In genomic region chr1:94395748-94396309, GRCh38 we compare ENCODE assay signal across 15 cellular contexts. TPM values are rescaled to one million over a fixed set of nuclear protein-coding genes. Genes with fewer than 3 reads are reported as not detected.
A peak's percentile ranks its signal among the peaks of the same experiment; 100 is the strongest.
DNase-seq lines count a peak whose midpoint lies in the region; ATAC-seq and TF ChIP-seq lines count a peak whose summit lies in the region.
"Had no signal": no experiment of that assay in that cellular context is flagged by ENCODE, and none has a peak within 500 bp of the region (broad histone marks: within the 10 kb centered on the region; RNA-seq: fewer than 3 reads in every experiment).

No MANE protein-coding gene starts in this region.

- H2AK5ac ChIP-seq in IMR-90 (ENCODE audit: low read depth, low read length) = no peak overlapping the region

- H3K4me2 ChIP-seq in IMR-90 (ENCODE audit: low read depth, low read length) (no peak overlapping the region), smooth muscle cell (no peak overlapping the region)

- H3K27ac ChIP-seq in IMR-90 (ENCODE audit: insufficient read depth, low read length) (no peak overlapping the region), smooth muscle cell (ENCODE audit: low read depth) (no peak overlapping the region)

- no peak overlapping the region for H3K4ac ChIP-seq in IMR-90 (ENCODE audit: low read depth, low read length)

- no peak overlapping the region for H4K8ac ChIP-seq in IMR-90 (ENCODE audit: low read depth in 2 of 2, low read length in 2 of 2)

- DNase-seq in IMR-90 (no peak), astrocyte of the hippocampus (ENCODE audit: low read depth, low spot score) (peak; percentile 8), kidney glomerular epithelial cell (lab: John Stamatoyannopoulos, UW) (peak; percentile 27), smooth muscle cell (lab: John Stamatoyannopoulos, UW; ENCODE audit: unreplicated experiment) (no peak), NCI-H82 treated with DMSO at 0.1 percent for 48 hours (lab: John Stamatoyannopoulos, UW; ENCODE audit: unreplicated experiment) (no peak), NK-92 (lab: John Stamatoyannopoulos, UW; ENCODE audit: unreplicated experiment) (no peak)
- DNase-seq in natural killer cell treated with Interleukin-12 subunit alpha and Interleukin-12 subunit beta and Interleukin-15 and Interleukin-18, amount 100 ng/mL, for 72 hours (ENCODE audit: low spot score) = no peak
- DNase-seq: CD4-positive, alpha-beta memory T cell; GOT3; HFFc6; Karpas-422; NCI-H1436 treated with DMSO at 0.1 percent for 48 hours; NCI-H345; NCI-H748 treated with DMSO at 0.1 percent for 48 hours had no signal

- H3K27me3 Mint-ChIP-seq in natural killer cell treated with Interleukin-12 subunit alpha and Interleukin-12 subunit beta and Interleukin-15 and Interleukin-18, amount 100 ng/mL, for 72 hours = peaks cover 27 to 62% of the 10 kb centered on the region in 2 donors

- no peak for TF ChIP-seq RAD21 in IMR-90 (IDR thresholded peaks at IDR 0.05; ENCODE audit: low read length)

- H3K4me1 Mint-ChIP-seq in natural killer cell treated with Interleukin-12 subunit alpha and Interleukin-12 subunit beta and Interleukin-15 and Interleukin-18, amount 100 ng/mL, for 72 hours (ENCODE audit: low read depth in 2 of 2) = no peaks in the 10 kb centered on the region
- H3K4me1 Mint-ChIP-seq: CD4-positive, alpha-beta memory T cell had no signal

- H3K18ac ChIP-seq in IMR-90 (ENCODE audit: low read depth, low read length) = no peak overlapping the region

- no peak overlapping the region for H2AK9ac ChIP-seq in IMR-90 (replicated peaks; ENCODE audit: low read depth, low read length, poor library complexity)

- H3K9me1 ChIP-seq in IMR-90 (ENCODE audit: insufficient read depth, low read length) = no peaks in the 10 kb centered on the region; the same call in 1 of the 2 replicates

- H2AFZ ChIP-seq in IMR-90 (replicated peaks; ENCODE audit: low read length, poor library complexity) (no peak overlapping the region), smooth muscle cell (ENCODE audit: low read depth) (peak overlapping the region; percentile 8)

- H3F3A ChIP-seq in smooth muscle cell (ENCODE audit: low read depth) = no peaks in the 10 kb centered on the region

- no peaks in the 10 kb centered on the region for H3K9me3 Mint-ChIP-seq in natural killer cell treated with Interleukin-12 subunit alpha and Interleukin-12 subunit beta and Interleukin-15 and Interleukin-18, amount 100 ng/mL, for 72 hours
- H3K9me3 Mint-ChIP-seq: HFFc6 had no signal

- WGBS in IMR-90 (ENCODE audit: extremely low coverage in 2 of 2, insufficient read length in 1 of 2), 2 experiments = no CpG with 5 or more reads among the region's 2 CpGs
- WGBS in smooth muscle cell (ENCODE audit: low lambda C conversion rate) = 98% methylated on average over 2 of the region's 2 CpGs

- TF ChIP-seq POLR2A in IMR-90 (IDR thresholded peaks at IDR 0.05; ENCODE audit: low read depth, low read length) = no peak

- H3K4me1 ChIP-seq in IMR-90 (ENCODE audit: control insufficient read depth, insufficient read depth, low read length) = peaks cover 2% of the 10 kb centered on the region; the same call in 1 of the 2 replicates
- no peaks in the 10 kb centered on the region for H3K4me1 ChIP-seq in smooth muscle cell (ENCODE audit: low read depth)
- H3K4me1 ChIP-seq: BE2C had no signal

- no peak overlapping the region for H4K5ac ChIP-seq in IMR-90 (ENCODE audit: low read depth, low read length)

- in situ Hi-C loops in IMR-90 (cut with MboI; ENCODE audit: low sequenced_read_pairs) = no loop called here

- H3K14ac ChIP-seq in IMR-90 (replicated peaks; ENCODE audit: low read depth, low read length) = no peak overlapping the region

- H3K4me3 ChIP-seq in IMR-90 (ENCODE audit: insufficient read depth, low read depth, low read length) = no peak overlapping the region
- no peak overlapping the region for H3K4me3 ChIP-seq in smooth muscle cell

- no peak overlapping the region for H2BK5ac ChIP-seq in IMR-90 (ENCODE audit: low read depth, low read length, poor library complexity, severe bottlenecking)

- H2BK15ac ChIP-seq in IMR-90 (ENCODE audit: low read depth, low read length) = no peak overlapping the region

- dilution Hi-C loops in IMR-90 (cut with HindIII; ENCODE audit: low sequenced_read_pairs, unreplicated experiment) = no loop called here

- H3K79me1 ChIP-seq in IMR-90 (ENCODE audit: low read depth in 1 of 2, low read length in 2 of 2) = no peaks in the 10 kb centered on the region

- H3K27ac Mint-ChIP-seq in natural killer cell treated with Interleukin-12 subunit alpha and Interleukin-12 subunit beta and Interleukin-15 and Interleukin-18, amount 100 ng/mL, for 72 hours = no peak overlapping the region
- H3K27ac Mint-ChIP-seq: CD4-positive, alpha-beta memory T cell; HFFc6 had no signal

- no peak overlapping the region for H2BK20ac ChIP-seq in IMR-90 (ENCODE audit: low read depth, low read length)

- no peak overlapping the region for H3K56ac ChIP-seq in IMR-90 (ENCODE audit: extremely low read depth, insufficient read depth, low read length)

- no peak overlapping the region for H4K91ac ChIP-seq in IMR-90 (ENCODE audit: insufficient read depth, low read depth, low read length)

- intact Hi-C loops in IMR-90 (cut with micrococcal nuclease) = no loop called here

- peak; percentile 24; the same call in 1 of the 2 replicates for ATAC-seq in IMR-90 (ENCODE audit: low read depth)
- ATAC-seq in natural killer cell treated with Interleukin-12 subunit alpha and Interleukin-12 subunit beta and Interleukin-15 and Interleukin-18, amount 100 ng/mL, for 72 hours = no peak

- H2BK120ac ChIP-seq in IMR-90 (ENCODE audit: low read depth, low read length) = no peak overlapping the region

- H3K9me3 ChIP-seq in IMR-90 (ENCODE audit: control insufficient read depth, insufficient read depth, low read length) (no peaks in the 10 kb centered on the region), smooth muscle cell (replicated peaks; ENCODE audit: low read depth) (no peaks in the 10 kb centered on the region)
- H3K9me3 ChIP-seq: BE2C had no signal

- POLR2A ChIA-PET in IMR-90 (lab: Charles Lee; ENCODE audit: unreplicated experiment) = no interaction called here

- H3K79me2 ChIP-seq in smooth muscle cell (ENCODE audit: low read depth) = no peaks in the 10 kb centered on the region

- CTCF ChIA-PET in IMR-90 (lab: Yijun Ruan, JAX) = interaction anchor here (0.6 kb wide), 1 partner anchor 1647 kb away, joined by 3 read pairs; no protein-coding TSS in a partner anchor

- H3K9ac ChIP-seq in IMR-90 (ENCODE audit: low read depth, low read length) = no peak overlapping the region
- H3K9ac ChIP-seq in smooth muscle cell (ENCODE audit: low read depth) = no peak overlapping the region

- no peaks in the 10 kb centered on the region for H3K36me3 Mint-ChIP-seq in natural killer cell treated with Interleukin-12 subunit alpha and Interleukin-12 subunit beta and Interleukin-15 and Interleukin-18, amount 100 ng/mL, for 72 hours

- H3K36me3 ChIP-seq in IMR-90 (ENCODE audit: control insufficient read depth, insufficient read depth, low read length) (no peaks in the 10 kb centered on the region), smooth muscle cell (ENCODE audit: low read depth) (no peaks in the 10 kb centered on the region)
- H3K36me3 ChIP-seq: BE2C had no signal

- no TSS peak for BruUV-seq in IMR-90 (replicated peaks; lab: Mats Ljungman, UMichigan)

- no peak overlapping the region for H3K23ac ChIP-seq in IMR-90 (ENCODE audit: low read depth, low read length)

- TF ChIP-seq CTCF in IMR-90 (conservative IDR thresholded peaks at IDR 0.05; ENCODE audit: low read depth, low read length) (no peak), smooth muscle cell (IDR thresholded peaks at IDR 0.05; ENCODE audit: borderline replicate concordance, insufficient read depth, poor library complexity, severe bottlenecking) (no peak)

- H3K4me3 Mint-ChIP-seq in natural killer cell treated with Interleukin-12 subunit alpha and Interleukin-12 subunit beta and Interleukin-15 and Interleukin-18, amount 100 ng/mL, for 72 hours = no peak overlapping the region
- H3K4me3 Mint-ChIP-seq: CD4-positive, alpha-beta memory T cell; HFFc6 had no signal

- H4K20me1 ChIP-seq in IMR-90 (ENCODE audit: insufficient read depth, low read length) (no peaks in the 10 kb centered on the region), smooth muscle cell (ENCODE audit: low read depth) (no peaks in the 10 kb centered on the region)

- H3K27me3 ChIP-seq in IMR-90 (ENCODE audit: control insufficient read depth, insufficient read depth, low read length) = peaks cover 3% of the 10 kb centered on the region; the same call in 1 of the 2 replicates
- H3K27me3 ChIP-seq in smooth muscle cell (ENCODE audit: low read depth) = no peaks in the 10 kb centered on the region
- H3K27me3 ChIP-seq: BE2C had no signal

TF ChIP-seq in IMR-90, 13 proteins besides CTCF, POLR2A, EP300 and RAD21:
- TF ChIP-seq BHLHE40 (IDR thresholded peaks at IDR 0.05; ENCODE audit: low read depth, low read length) = no peak
- TF ChIP-seq CHD1 (IDR thresholded peaks at IDR 0.05; ENCODE audit: low read depth, low read length) = no peak
- TF ChIP-seq FOS (IDR thresholded peaks at IDR 0.05; ENCODE audit: low read depth, low read length) = no peak
- TF ChIP-seq SMC3 (IDR thresholded peaks at IDR 0.05; ENCODE audit: low read depth, low read length) = no peak
- TF ChIP-seq MAFK (IDR thresholded peaks at IDR 0.05; ENCODE audit: low read depth, low read length) = no peak
- no peak for TF ChIP-seq MXI1 (IDR thresholded peaks at IDR 0.05; ENCODE audit: borderline replicate concordance, low read depth, low read length)

RNA-seq across cellular contexts. Expression of gene ABCD3, which starts 22.4 kb away (rescaled TPM):
- 32.6 and 66.4 TPM in 2 replicates for total RNA-seq in IMR-90 (2012; rRNA removed)
- 9.6 and 13.6 TPM in 2 replicates for polyA plus RNA-seq in IMR-90 (2012; rRNA removed)
- 1.4 and 2.1 TPM in 2 replicates for polyA plus RNA-seq in IMR-90 (2012; cell fraction: cytosol; rRNA removed)
- polyA plus RNA-seq in IMR-90 (2012; cell fraction: nucleus; rRNA removed; ENCODE audit: low replicate concordance) = 1.4 and 17.2 TPM in 2 replicates
- total RNA-seq in smooth muscle cell = 42.4 and 61.8 TPM in 2 replicates
- 22.5 and 23.2 TPM in 2 replicates for polyA plus RNA-seq in smooth muscle cell
- total RNA-seq in natural killer cell treated with Interleukin-12 subunit alpha and Interleukin-12 subunit beta and Interleukin-15 and Interleukin-18, amount 100 ng/mL, for 72 hours = 10 to 100 TPM; 31.0 to 35.3 TPM

Comparison
In these comparisons a context has a peak if more than half of its experiments do, and no peak if none do; other contexts are left out.
1. DNase-seq: peak in astrocyte of the hippocampus (single experiment) and kidney glomerular epithelial cell (single experiment); none in IMR-90 (single experiment), smooth muscle cell (single experiment), natural killer cell treated with Interleukin-12 subunit alpha and Interleukin-12 subunit beta and Interleukin-15 and Interleukin-18, amount 100 ng/mL, for 72 hours (single experiment), NCI-H82 treated with DMSO at 0.1 percent for 48 hours (single experiment) and NK-92 (single experiment).